In genomic region chr4:88002786-88003185, GRCh38 we compare ENCODE assay signal across 24 cellular contexts. TPM values are rescaled to one million over a fixed set of nuclear protein-coding genes. Genes with fewer than 3 reads are reported as not detected.
DNase-seq lines count a peak whose midpoint lies in the region; ATAC-seq and TF ChIP-seq lines count a peak whose summit lies in the region.
"Had no signal": no experiment of that assay in that cellular context is flagged by ENCODE, and none has a peak within 500 bp of the region (broad histone marks: within the 10 kb centered on the region; RNA-seq: fewer than 3 reads in every experiment).

No MANE protein-coding gene starts in this region.

- H3K27ac Mint-ChIP-seq in natural killer cell treated with Interleukin-12 subunit alpha and Interleukin-12 subunit beta and Interleukin-15 and Interleukin-18, amount 100 ng/mL, for 72 hours = no peak overlapping the region
- H3K27ac Mint-ChIP-seq in activated T-helper 1 cell treated with anti-CD3 and anti-CD28 coated beads, Interleukin-12 subunit alpha, Interleukin-12 subunit beta, Interleukin-2, Interleukin-4 antibody, amounts not matched to agents 30 ng/mL and 10 ng/mL and 1 ng/mL, durations not matched to agents 14 hours and 24 hours and 36 hours = no peak overlapping the region
- H3K27ac Mint-ChIP-seq: activated CD8-positive, alpha-beta memory T cell treated with anti-CD3 and anti-CD28 coated beads, Interleukin-2, amount 10 ng/mL, durations not matched to agents 7 days and 5 days; immature natural killer cell; neural progenitor cell; T-helper 2 cell treated with Interferon-gamma antibody and Interleukin-4, amounts not matched to agents 5 μg/mL and 100 μg/mL, for 36 hours had no signal

- peaks cover 8 to 9% of the 10 kb centered on the region in 2 donors for H3K4me1 Mint-ChIP-seq in natural killer cell treated with Interleukin-12 subunit alpha and Interleukin-12 subunit beta and Interleukin-15 and Interleukin-18, amount 100 ng/mL, for 72 hours (ENCODE audit: low read depth in 2 of 2)
- H3K4me1 Mint-ChIP-seq in activated T-helper 1 cell treated with anti-CD3 and anti-CD28 coated beads, Interleukin-12 subunit alpha, Interleukin-12 subunit beta, Interleukin-2, Interleukin-4 antibody, amounts not matched to agents 30 ng/mL and 10 ng/mL and 1 ng/mL, durations not matched to agents 14 hours and 24 hours and 36 hours (ENCODE audit: low read depth) = peaks cover 6% of the 10 kb centered on the region

- H3K9me3 ChIP-seq in endocrine pancreas (ENCODE audit: control insufficient read depth, low read length) (no peaks in the 10 kb centered on the region), skeletal muscle satellite cell (replicated peaks; ENCODE audit: low read length) (no peaks in the 10 kb centered on the region), SK-N-SH (no peaks in the 10 kb centered on the region)
- H3K9me3 ChIP-seq: right atrium auricular region had no signal

- H3K4me1 ChIP-seq in endocrine pancreas (ENCODE audit: control insufficient read depth, insufficient read depth, low read length) (no peaks in the 10 kb centered on the region), skeletal muscle satellite cell (ENCODE audit: control insufficient read depth, insufficient read depth, low read length) (peaks cover 16% of the 10 kb centered on the region), SK-N-SH (ENCODE audit: control insufficient read depth in 1 of 2, insufficient read depth in 2 of 2, low read depth in 1 of 2, low read length in 1 of 2) (peaks cover 0 to 4% of the 10 kb centered on the region in 2 experiments; a peak in 1 of 4 replicates)
- H3K4me1 ChIP-seq: neural progenitor cell had no signal

- H3K4me3 ChIP-seq in endocrine pancreas (ENCODE audit: control insufficient read depth, insufficient read depth, low read length) (peak overlapping the region; percentile 24), skeletal muscle satellite cell (ENCODE audit: low read length) (no peak overlapping the region), SK-N-SH (ENCODE audit: low read depth in 2 of 2, low read length in 1 of 2) (no peak overlapping the region)
- H3K4me3 ChIP-seq: neural progenitor cell, right atrium auricular region had no signal

- WGBS in SK-N-SH (ENCODE audit: low lambda C conversion rate) = 98% methylated on average over 4 of the region's 4 CpGs

- H3K4me2 ChIP-seq in skeletal muscle satellite cell (ENCODE audit: low read length) (peak overlapping the region; percentile 2), SK-N-SH (no peak overlapping the region)
- H3K4me2 ChIP-seq: neural progenitor cell had no signal

- peak; percentile 32 for DNase-seq in DMS153 (lab: John Stamatoyannopoulos, UW)
- DNase-seq in HT-29 (ENCODE audit: low spot score) = peak; percentile 52
- DNase-seq in SK-N-SH = no peak
- DNase-seq in natural killer cell treated with Interleukin-12 subunit alpha and Interleukin-12 subunit beta and Interleukin-15 and Interleukin-18, amount 100 ng/mL, for 72 hours (ENCODE audit: low spot score) = no peak
- no peak for DNase-seq in stimulated activated CD4-positive, alpha-beta T cell treated with anti-CD3 and anti-CD28 coated beads, Interleukin-1b, Interleukin-23, amount 100 ng/mL, for 48 hours
- DNase-seq in activated T-helper 1 cell treated with anti-CD3 and anti-CD28 coated beads, Interleukin-12 subunit alpha, Interleukin-12 subunit beta, Interleukin-2, Interleukin-4 antibody, amounts not matched to agents 30 ng/mL and 10 ng/mL and 1 ng/mL, durations not matched to agents 14 hours and 24 hours and 36 hours (ENCODE audit: low spot score) = no peak
- DNase-seq: activated CD4-positive, CD25-positive, alpha-beta regulatory T cell treated with anti-CD3 and anti-CD28 coated beads, Interleukin-2, amount 50 U/mL, for 72 hours; activated CD8-positive, alpha-beta memory T cell treated with anti-CD3 and anti-CD28 coated beads, Interleukin-2, amount 10 ng/mL, durations not matched to agents 7 days and 5 days; activated effector memory CD4-positive, alpha-beta T cell treated with Interleukin-2 at 50 U/mL for 16 hours; anterior cingulate cortex; cortex of kidney; glutamatergic neuron; immature natural killer cell; KBM-7; NCI-H1105; SIG-M5; stimulated activated CD4-positive, alpha-beta T cell treated with anti-CD3 and anti-CD28 coated beads, Interleukin-2, amount 100 ng/mL, for 48 hours had no signal

- H2AFZ ChIP-seq in SK-N-SH (ENCODE audit: low read depth) = no peak overlapping the region
- H2AFZ ChIP-seq: neural progenitor cell had no signal

- peaks cover 1% of the 10 kb centered on the region; the same call in 1 of the 2 replicates for H3K79me2 ChIP-seq in SK-N-SH (ENCODE audit: insufficient read depth)

- intact Hi-C loops in activated T-helper 1 cell treated with anti-CD3 and anti-CD28 coated beads, Interleukin-12 subunit alpha, Interleukin-12 subunit beta, Interleukin-2, Interleukin-4 antibody, amounts not matched to agents 30 ng/mL and 10 ng/mL and 1 ng/mL, durations not matched to agents 14 hours and 24 hours and 36 hours (cut with micrococcal nuclease) = loop anchor here (10.0 kb wide), 2 partner anchors 998 to 1068 kb away; partner anchors contain the start of gene AFF1

- POLR2A ChIA-PET in SK-N-SH (lab: Yijun Ruan, JAX) = no interaction called here

- H3K9ac ChIP-seq in endocrine pancreas (ENCODE audit: control insufficient read depth, insufficient read depth, low read length) (no peak overlapping the region), skeletal muscle satellite cell (ENCODE audit: low read depth, low read length) (peak overlapping the region; percentile 26), SK-N-SH (no peak overlapping the region)
- H3K9ac ChIP-seq: neural progenitor cell had no signal

- H3K36me3 ChIP-seq in endocrine pancreas (ENCODE audit: control insufficient read depth, insufficient read depth, low read length) = no peaks in the 10 kb centered on the region
- no peaks in the 10 kb centered on the region for H3K36me3 ChIP-seq in skeletal muscle satellite cell (ENCODE audit: insufficient read depth, low read length)
- no peaks in the 10 kb centered on the region for H3K36me3 ChIP-seq in SK-N-SH (replicated peaks in 1 of 2; ENCODE audit: control insufficient read depth in 1 of 2, insufficient read depth in 2 of 2, low read length in 1 of 2)
- H3K36me3 ChIP-seq: neural progenitor cell, right atrium auricular region had no signal

- TF ChIP-seq CTCF in SK-N-SH (IDR thresholded peaks at IDR 0.05) = no peak

- ATAC-seq in natural killer cell treated with Interleukin-12 subunit alpha and Interleukin-12 subunit beta and Interleukin-15 and Interleukin-18, amount 100 ng/mL, for 72 hours = no peak
- ATAC-seq: activated CD8-positive, alpha-beta memory T cell treated with anti-CD3 and anti-CD28 coated beads, Interleukin-2, amount 10 ng/mL, durations not matched to agents 7 days and 5 days had no signal

- CTCF ChIA-PET in SK-N-SH (lab: Yijun Ruan, JAX) = interaction anchor here (1.8 kb wide), 1 partner anchor 17 kb away, joined by 10 read pairs; no protein-coding TSS in a partner anchor

- no peaks in the 10 kb centered on the region for H3K36me3 Mint-ChIP-seq in natural killer cell treated with Interleukin-12 subunit alpha and Interleukin-12 subunit beta and Interleukin-15 and Interleukin-18, amount 100 ng/mL, for 72 hours
- H3K36me3 Mint-ChIP-seq in activated T-helper 1 cell treated with anti-CD3 and anti-CD28 coated beads, Interleukin-12 subunit alpha, Interleukin-12 subunit beta, Interleukin-2, Interleukin-4 antibody, amounts not matched to agents 30 ng/mL and 10 ng/mL and 1 ng/mL, durations not matched to agents 14 hours and 24 hours and 36 hours (ENCODE audit: low read depth) = no peaks in the 10 kb centered on the region
- H3K36me3 Mint-ChIP-seq: activated CD8-positive, alpha-beta memory T cell treated with anti-CD3 and anti-CD28 coated beads, Interleukin-2, amount 10 ng/mL, durations not matched to agents 7 days and 5 days; immature natural killer cell had no signal

- peaks cover 0 to 6% of the 10 kb centered on the region in 2 donors for H3K27me3 Mint-ChIP-seq in natural killer cell treated with Interleukin-12 subunit alpha and Interleukin-12 subunit beta and Interleukin-15 and Interleukin-18, amount 100 ng/mL, for 72 hours
- peaks cover 30% of the 10 kb centered on the region for H3K27me3 Mint-ChIP-seq in activated T-helper 1 cell treated with anti-CD3 and anti-CD28 coated beads, Interleukin-12 subunit alpha, Interleukin-12 subunit beta, Interleukin-2, Interleukin-4 antibody, amounts not matched to agents 30 ng/mL and 10 ng/mL and 1 ng/mL, durations not matched to agents 14 hours and 24 hours and 36 hours (ENCODE audit: insufficient read depth)

- no peak overlapping the region for H3K4me3 Mint-ChIP-seq in natural killer cell treated with Interleukin-12 subunit alpha and Interleukin-12 subunit beta and Interleukin-15 and Interleukin-18, amount 100 ng/mL, for 72 hours
- no peak overlapping the region for H3K4me3 Mint-ChIP-seq in activated T-helper 1 cell treated with anti-CD3 and anti-CD28 coated beads, Interleukin-12 subunit alpha, Interleukin-12 subunit beta, Interleukin-2, Interleukin-4 antibody, amounts not matched to agents 30 ng/mL and 10 ng/mL and 1 ng/mL, durations not matched to agents 14 hours and 24 hours and 36 hours
- H3K4me3 Mint-ChIP-seq: activated CD8-positive, alpha-beta memory T cell treated with anti-CD3 and anti-CD28 coated beads, Interleukin-2, amount 10 ng/mL, durations not matched to agents 7 days and 5 days; immature natural killer cell; neural progenitor cell; T-helper 2 cell treated with Interferon-gamma antibody and Interleukin-4, amounts not matched to agents 5 μg/mL and 100 μg/mL, for 36 hours had no signal

- no peak for TF ChIP-seq RAD21 in SK-N-SH (IDR thresholded peaks at IDR 0.05; ENCODE audit: low read length)

- H3K27ac ChIP-seq in SK-N-SH (ENCODE audit: low read depth in 2 of 2, low read length in 1 of 2) = no peak overlapping the region
- H3K27ac ChIP-seq: epithelial cell of prostate, HL-60, neural progenitor cell, right atrium auricular region had no signal

- H4K20me1 ChIP-seq in SK-N-SH (ENCODE audit: insufficient read depth) = no peaks in the 10 kb centered on the region

- H3K9me2 ChIP-seq in SK-N-SH = no peaks in the 10 kb centered on the region

- no peak for TF ChIP-seq EP300 in SK-N-SH (IDR thresholded peaks at IDR 0.05; ENCODE audit: borderline replicate concordance in 1 of 2, low read depth in 1 of 2, low read length in 1 of 2)

- peaks cover 3% of the 10 kb centered on the region for H3F3A ChIP-seq in SK-N-SH (replicated peaks; ENCODE audit: insufficient read depth)

- no peaks in the 10 kb centered on the region for H3K9me3 Mint-ChIP-seq in natural killer cell treated with Interleukin-12 subunit alpha and Interleukin-12 subunit beta and Interleukin-15 and Interleukin-18, amount 100 ng/mL, for 72 hours
- no peaks in the 10 kb centered on the region for H3K9me3 Mint-ChIP-seq in activated T-helper 1 cell treated with anti-CD3 and anti-CD28 coated beads, Interleukin-12 subunit alpha, Interleukin-12 subunit beta, Interleukin-2, Interleukin-4 antibody, amounts not matched to agents 30 ng/mL and 10 ng/mL and 1 ng/mL, durations not matched to agents 14 hours and 24 hours and 36 hours
- H3K9me3 Mint-ChIP-seq: immature natural killer cell; T-helper 2 cell treated with Interferon-gamma antibody and Interleukin-4, amounts not matched to agents 5 μg/mL and 100 μg/mL, for 36 hours had no signal

- H3K27me3 ChIP-seq in endocrine pancreas (ENCODE audit: control insufficient read depth, insufficient read depth, low read length) (no peaks in the 10 kb centered on the region), skeletal muscle satellite cell (ENCODE audit: control insufficient read depth, insufficient read depth, low read length) (no peaks in the 10 kb centered on the region), SK-N-SH (ENCODE audit: insufficient read depth) (no peaks in the 10 kb centered on the region)
- H3K27me3 ChIP-seq: right atrium auricular region had no signal

RNA-seq across cellular contexts. Expression of gene PKD2, which starts 4.6 kb away (rescaled TPM):
- 4.4 and 7.8 TPM in 2 replicates for total RNA-seq in HT-29 (2014; rRNA removed; shearing (Covaris generic))
- total RNA-seq in skeletal muscle satellite cell (2012; rRNA removed) = 32.3 and 32.7 TPM in 2 replicates
- 44.6 and 52.0 TPM in 2 replicates for polyA plus RNA-seq in SK-N-SH (2012; rRNA removed)
- 62.8 and 76.7 TPM in 2 replicates for polyA plus RNA-seq in SK-N-SH (2012; cell fraction: cytosol; rRNA removed)
- polyA plus RNA-seq in SK-N-SH (2012; cell fraction: nucleus; rRNA removed) = 39.4 and 67.2 TPM in 2 replicates
- total RNA-seq in natural killer cell treated with Interleukin-12 subunit alpha and Interleukin-12 subunit beta and Interleukin-15 and Interleukin-18, amount 100 ng/mL, for 72 hours = 10 to 100 TPM in 1 of 2 donors, 1 to 10 TPM in 1; 7.8 to 19.5 TPM
- total RNA-seq in activated T-helper 1 cell treated with anti-CD3 and anti-CD28 coated beads, Interleukin-12 subunit alpha, Interleukin-12 subunit beta, Interleukin-2, Interleukin-4 antibody, amounts not matched to agents 30 ng/mL and 10 ng/mL and 1 ng/mL, durations not matched to agents 14 hours and 24 hours and 36 hours = 10.1 and 11.7 TPM in 2 replicates

RNA-seq across cellular contexts. Expression of gene SPP1, which starts 27.3 kb away (rescaled TPM):
- total RNA-seq in HT-29 (2014; rRNA removed; shearing (Covaris generic)) = 0.99 and 1.7 TPM in 2 replicates
- total RNA-seq in skeletal muscle satellite cell (2012; rRNA removed) = 2.0 and 3.5 TPM in 2 replicates
- 0.82 and 1.3 TPM in 2 replicates for polyA plus RNA-seq in SK-N-SH (2012; rRNA removed)
- polyA plus RNA-seq in SK-N-SH (2012; cell fraction: cytosol; rRNA removed) = 0.81 and 1.1 TPM in 2 replicates
- 2.5 and 3.9 TPM in 2 replicates for polyA plus RNA-seq in SK-N-SH (2012; cell fraction: nucleus; rRNA removed)
- not detected for total RNA-seq in natural killer cell treated with Interleukin-12 subunit alpha and Interleukin-12 subunit beta and Interleukin-15 and Interleukin-18, amount 100 ng/mL, for 72 hours
- total RNA-seq in activated T-helper 1 cell treated with anti-CD3 and anti-CD28 coated beads, Interleukin-12 subunit alpha, Interleukin-12 subunit beta, Interleukin-2, Interleukin-4 antibody, amounts not matched to agents 30 ng/mL and 10 ng/mL and 1 ng/mL, durations not matched to agents 14 hours and 24 hours and 36 hours = 0.24 and 1.0 TPM in 2 replicates
- polyA plus RNA-seq: immature natural killer cell had no signal

Comparison
In these comparisons a context has a peak if more than half of its experiments do, and no peak if none do; other contexts are left out.
1. DNase-seq: peak in DMS153 (single experiment) and HT-29 (single experiment); none in SK-N-SH (single experiment), natural killer cell treated with Interleukin-12 subunit alpha and Interleukin-12 subunit beta and Interleukin-15 and Interleukin-18, amount 100 ng/mL, for 72 hours (single experiment), stimulated activated CD4-positive, alpha-beta T cell treated with anti-CD3 and anti-CD28 coated beads, Interleukin-1b, Interleukin-23, amount 100 ng/mL, for 48 hours (single experiment) and activated T-helper 1 cell treated with anti-CD3 and anti-CD28 coated beads, Interleukin-12 subunit alpha, Interleukin-12 subunit beta, Interleukin-2, Interleukin-4 antibody, amounts not matched to agents 30 ng/mL and 10 ng/mL and 1 ng/mL, durations not matched to agents 14 hours and 24 hours and 36 hours (single experiment).